ENCODE assay signal across 8 cellular contexts in genomic region chrX:136608295-136608933, GRCh38. TPM values are rescaled to one million over a fixed set of nuclear protein-coding genes. Genes with fewer than 3 reads are reported as not detected.
DNase-seq lines count a peak whose midpoint lies in the region; ATAC-seq, FAIRE-seq and TF ChIP-seq lines count a peak whose summit lies in the region.

No MANE protein-coding gene starts in this region.

- no peak overlapping the region for H4K91ac ChIP-seq in H1 (replicated peaks; ENCODE audit: insufficient read length, low read length)

- no peaks in the 10 kb centered on the region for H3K4me1 Mint-ChIP-seq in neural progenitor cell
- no peaks in the 10 kb centered on the region for H3K4me1 Mint-ChIP-seq in glutamatergic neuron (ENCODE audit: low read depth, unreplicated experiment)

- H4K20me1 ChIP-seq in H1 (replicated peaks in 1 of 2; ENCODE audit: control insufficient read depth in 1 of 2, insufficient read depth in 2 of 2, low read length in 2 of 2) (no peaks in the 10 kb centered on the region), neural progenitor cell (ENCODE audit: low read depth) (no peaks in the 10 kb centered on the region)

- no peak overlapping the region for H2AK5ac ChIP-seq in H1 (ENCODE audit: low read depth, low read length)

- H4K5ac ChIP-seq in H1 (ENCODE audit: insufficient read length, low read depth, low read length), result no peak overlapping the region

- H3K27me3 Mint-ChIP-seq in neural progenitor cell (ENCODE audit: insufficient read depth, low read depth), result peaks cover 5% of the 10 kb centered on the region
- H3K27me3 Mint-ChIP-seq in glutamatergic neuron (ENCODE audit: unreplicated experiment), result peaks cover 1% of the 10 kb centered on the region

- H3K79me1 ChIP-seq in H1 (ENCODE audit: low read depth, low read length), result no peaks in the 10 kb centered on the region

- no peak overlapping the region for H2BK12ac ChIP-seq in H1 (ENCODE audit: low read depth, low read length)

- H2BK20ac ChIP-seq in H1 (ENCODE audit: low read length), result no peak overlapping the region

- H3K4me1 ChIP-seq in H1 (replicated peaks in 1 of 4; ENCODE audit: control insufficient read depth in 3 of 4, insufficient read depth in 4 of 4, low read length in 3 of 4) (no peaks in the 10 kb centered on the region), neural progenitor cell (no peaks in the 10 kb centered on the region)

- no peak overlapping the region for H3K4me2 ChIP-seq in H1 (ENCODE audit: insufficient read depth in 1 of 2, low read depth in 2 of 2, low read length in 2 of 2)
- no peak overlapping the region for H3K4me2 ChIP-seq in neural progenitor cell

- H3K9me3 Mint-ChIP-seq in neural progenitor cell (peaks cover 11% of the 10 kb centered on the region), glutamatergic neuron (ENCODE audit: unreplicated experiment) (no peaks in the 10 kb centered on the region)

- no peaks in the 10 kb centered on the region for H3K36me3 Mint-ChIP-seq in neural progenitor cell
- H3K36me3 Mint-ChIP-seq in glutamatergic neuron (ENCODE audit: unreplicated experiment), result no peaks in the 10 kb centered on the region

- no peaks in the 10 kb centered on the region for H3K23me2 ChIP-seq in H1 (ENCODE audit: low read depth, low read length)

- no peaks in the 10 kb centered on the region for H3F3A ChIP-seq in neural progenitor cell (ENCODE audit: low read depth)

- no peak overlapping the region for H2AFZ ChIP-seq in H1 (ENCODE audit: low read length)
- H2AFZ ChIP-seq in neural progenitor cell (replicated peaks), result no peak overlapping the region

- H3K9ac ChIP-seq in H1 (replicated peaks in 1 of 4; ENCODE audit: extremely low read depth in 1 of 4, low read depth in 3 of 4, low read length in 3 of 4), result no peak overlapping the region
- no peak overlapping the region for H3K9ac ChIP-seq in neural progenitor cell

- TF ChIP-seq CTCF in H1 (IDR thresholded peaks at IDR 0.05; ENCODE audit: control extremely low read depth in 1 of 3, insufficient read depth in 1 of 3, low read depth in 1 of 3, low read length in 3 of 3) (peak; percentile 34 to 54 (median 46)), neural progenitor cell (IDR thresholded peaks at IDR 0.05) (peak; percentile 53), glutamatergic neuron (IDR thresholded peaks at IDR 0.05; ENCODE audit: partially characterized antibody, unreplicated experiment) (no peak)

- no peak overlapping the region for H4K8ac ChIP-seq in H1 (ENCODE audit: extremely low read depth, insufficient read depth, low read length)

- H3K27ac Mint-ChIP-seq in neural progenitor cell, result no peak overlapping the region
- H3K27ac Mint-ChIP-seq in glutamatergic neuron (ENCODE audit: unreplicated experiment), result no peak overlapping the region

- 63% methylated on average over 7 of the region's 10 CpGs; no CpG with 5 or more reads in 1 of the 2 experiments for WGBS in H1 (ENCODE audit: extremely low coverage in 1 of 2, insufficient coverage in 1 of 2, insufficient read length in 1 of 2, insufficient replicate concordance in 2 of 2, low coverage in 1 of 2, low lambda C conversion rate in 2 of 2, missing lambda C conversion rate in 1 of 2), 2 experiments

- H3K23ac ChIP-seq in H1 (ENCODE audit: insufficient read length), result no peak overlapping the region

- CTCF ChIA-PET in H1 (lab: Charles Lee; ENCODE audit: partially characterized antibody), result interaction anchor here (0.8 to 5.5 kb wide), 13 partner anchors 12 to 318 kb away, joined by 3 to 44 read pairs (median 4); no protein-coding TSS in a partner anchor

- no peak for TF ChIP-seq POLR2A in H1 (IDR thresholded peaks at IDR 0.05; ENCODE audit: control extremely low read depth in 1 of 2, low read depth in 2 of 2, low read length in 2 of 2)

- POLR2A ChIA-PET in H1 (lab: Charles Lee; ENCODE audit: partially characterized antibody), result interaction anchor here (0.9 kb wide), 1 partner anchor 86 kb away, joined by 4 read pairs; no protein-coding TSS in a partner anchor

- peak; percentile 48 for FAIRE-seq in H1 (lab: Jason Lieb, UNC)

- H2BK5ac ChIP-seq in H1 (ENCODE audit: low read depth, low read length), result no peak overlapping the region

- no peak overlapping the region for H2BK120ac ChIP-seq in H1 (replicated peaks; ENCODE audit: low read depth, low read length)

- ATAC-seq in HG03565 (IDR thresholded peaks at IDR 0.05; ENCODE audit: unreplicated experiment), result no peak

- TF ChIP-seq RAD21 in H1 (IDR thresholded peaks at IDR 0.05 in 1 of 2, conservative IDR thresholded peaks at IDR 0.05 in 1 of 2; ENCODE audit: low read depth in 2 of 2, low read length in 2 of 2), result peak; percentile 73 to 81

- H3K18ac ChIP-seq in H1 (ENCODE audit: extremely low read depth, low read length), result no peak overlapping the region

- H3K4me3 Mint-ChIP-seq in neural progenitor cell, result no peak overlapping the region
- no peak overlapping the region for H3K4me3 Mint-ChIP-seq in glutamatergic neuron (ENCODE audit: unreplicated experiment)

- H3K27ac ChIP-seq in KOPT-K1 (ENCODE audit: low read depth, low read length, poor library complexity, severe bottlenecking) (peak overlapping the region; percentile 76), H1 (ENCODE audit: low read depth, low read length) (no peak overlapping the region), neural progenitor cell (no peak overlapping the region)

- peak; percentile 14 for DNase-seq in EH (ENCODE audit: low read depth)
- peak; percentile 45 for DNase-seq in activated CD4-positive, alpha-beta T cell treated with anti-CD3 and anti-CD28 coated beads for 1 hour
- peak in 1 of 2 experiments; percentile 42 for DNase-seq in H1 (ENCODE audit: low read depth in 1 of 2, low spot score in 2 of 2)
- DNase-seq in neural progenitor cell (ENCODE audit: low spot score), result peak; percentile 42
- DNase-seq in glutamatergic neuron, result no peak
- DNase-seq in T1000 (lab: John Stamatoyannopoulos, UW), result no peak

- no peaks in the 10 kb centered on the region for H3K79me2 ChIP-seq in H1 (ENCODE audit: control insufficient read depth in 1 of 2, insufficient read depth in 2 of 2, low read length in 2 of 2)
- H3K79me2 ChIP-seq in neural progenitor cell (ENCODE audit: low read depth), result no peaks in the 10 kb centered on the region

- H3K56ac ChIP-seq in H1 (replicated peaks; ENCODE audit: insufficient read length, low read depth, low read length), result no peak overlapping the region

- H3K27me3 ChIP-seq in H1 (replicated peaks in 1 of 4; ENCODE audit: control insufficient read depth in 3 of 4, extremely low read depth in 1 of 4, insufficient read depth in 3 of 4, low read length in 3 of 4), result no peaks in the 10 kb centered on the region
- no peaks in the 10 kb centered on the region for H3K27me3 ChIP-seq in neural progenitor cell

- H3K36me3 ChIP-seq in KOPT-K1 (ENCODE audit: insufficient read depth, low read length) (no peaks in the 10 kb centered on the region), H1 (ENCODE audit: control insufficient read depth in 2 of 4, insufficient read depth in 4 of 4, low read length in 3 of 4) (no peaks in the 10 kb centered on the region), neural progenitor cell (no peaks in the 10 kb centered on the region)

- H3K4me3 ChIP-seq in H1 (ENCODE audit: extremely low read depth in 1 of 4, insufficient read depth in 2 of 4, low read depth in 3 of 4, low read length in 4 of 4), result no peak overlapping the region
- no peak overlapping the region for H3K4me3 ChIP-seq in neural progenitor cell

- H2BK15ac ChIP-seq in H1 (ENCODE audit: low read length), result no peak overlapping the region

- no peak for TF ChIP-seq EP300 in H1 (IDR thresholded peaks at IDR 0.05; ENCODE audit: borderline replicate concordance in 1 of 2, low read depth in 2 of 2, low read length in 2 of 2)

- H3K14ac ChIP-seq in H1 (ENCODE audit: insufficient read length), result no peak overlapping the region

- H3K9me3 ChIP-seq in KOPT-K1 (ENCODE audit: insufficient read depth, low read length, poor library complexity, severe bottlenecking) (no peaks in the 10 kb centered on the region), H1 (ENCODE audit: insufficient read depth in 2 of 2, low read depth in 1 of 2, low read length in 1 of 2) (no peaks in the 10 kb centered on the region), neural progenitor cell (ENCODE audit: low read depth) (no peaks in the 10 kb centered on the region)

- no peak overlapping the region for H3K4ac ChIP-seq in H1 (replicated peaks; ENCODE audit: insufficient read length, low read depth, low read length)

TF ChIP-seq in H1, 55 proteins besides CTCF, POLR2A, EP300 and RAD21 (continues in another document):
- TF ChIP-seq GABPA (IDR thresholded peaks at IDR 0.05; ENCODE audit: borderline replicate concordance, insufficient read depth, low read length) (no peak), RBBP5 (IDR thresholded peaks at IDR 0.05; ENCODE audit: borderline replicate concordance, low read depth, low read length) (no peak), CHD1 (IDR thresholded peaks at IDR 0.05; ENCODE audit: low read depth, low read length) (no peak), CBX5 (IDR thresholded peaks at IDR 0.05; ENCODE audit: low read depth, low read length) (no peak), GTF2F1 (IDR thresholded peaks at IDR 0.05; ENCODE audit: borderline replicate concordance, low read depth, low read length) (no peak), ZNF274 (IDR thresholded peaks at IDR 0.05; ENCODE audit: borderline replicate concordance, extremely low read depth, low read length) (no peak), SP2 (IDR thresholded peaks at IDR 0.05; ENCODE audit: low read length) (no peak), NRF1 (IDR thresholded peaks at IDR 0.05; ENCODE audit: low read depth, low read length) (no peak), ATF3 (IDR thresholded peaks at IDR 0.05; ENCODE audit: insufficient read depth, low read depth, low read length) (no peak), FOSL1 (IDR thresholded peaks at IDR 0.05; ENCODE audit: insufficient read depth, low read depth, low read length) (no peak), SP4 (IDR thresholded peaks at IDR 0.05; ENCODE audit: low read length) (no peak), BACH1 (IDR thresholded peaks at IDR 0.05; ENCODE audit: low read length) (no peak)

RNA-seq across cellular contexts. Expression of gene CD40LG, which starts 39.5 kb away (rescaled TPM):
- total RNA-seq in H1 (2021; fragmentation: NEBNext Ultra II Directional; extraction: Animal tissue kit (Norgen Biotek cat#: 25700)), result not detected in 2 replicates
- not detected in 2 replicates for polyA plus RNA-seq in H1 (2011; rRNA removed)
- polyA plus RNA-seq in H1 (2011; cell fraction: cytosol; rRNA removed), result not detected
- polyA plus RNA-seq in H1 (2011; cell fraction: nucleus; rRNA removed), result not detected
- not detected in 4 replicates for polyA plus RNA-seq in H1 (2012, experiment 1 of 2)
- polyA plus RNA-seq in H1 (2012, experiment 2 of 2), result not detected
- polyA plus RNA-seq in H1 (2013, experiment 1 of 2), result not detected
- polyA plus RNA-seq in H1 (2013, experiment 2 of 2), result not detected
- polyA minus RNA-seq in H1 (2011; rRNA and poly(A)+ RNA removed), result not detected in 2 replicates
- polyA minus RNA-seq in H1 (2011; cell fraction: cytosol; rRNA and poly(A)+ RNA removed), result not detected
- polyA minus RNA-seq in H1 (2011; cell fraction: nucleus; rRNA and poly(A)+ RNA removed), result not detected
- total RNA-seq in neural progenitor cell (ENCODE audit: low replicate concordance), result not detected in 2 replicates
- not detected for total RNA-seq in glutamatergic neuron (ENCODE audit: unreplicated experiment)

Comparison
In these comparisons a context has a peak if more than half of its experiments do, and no peak if none do; other contexts are left out.
1. DNase-seq: peak in EH (single experiment), activated CD4-positive, alpha-beta T cell treated with anti-CD3 and anti-CD28 coated beads for 1 hour (single experiment) and neural progenitor cell (single experiment); none in glutamatergic neuron (single experiment) and T1000 (single experiment).